1 cellular context compared by ENCODE assay signal in the genomic region with DNA sequence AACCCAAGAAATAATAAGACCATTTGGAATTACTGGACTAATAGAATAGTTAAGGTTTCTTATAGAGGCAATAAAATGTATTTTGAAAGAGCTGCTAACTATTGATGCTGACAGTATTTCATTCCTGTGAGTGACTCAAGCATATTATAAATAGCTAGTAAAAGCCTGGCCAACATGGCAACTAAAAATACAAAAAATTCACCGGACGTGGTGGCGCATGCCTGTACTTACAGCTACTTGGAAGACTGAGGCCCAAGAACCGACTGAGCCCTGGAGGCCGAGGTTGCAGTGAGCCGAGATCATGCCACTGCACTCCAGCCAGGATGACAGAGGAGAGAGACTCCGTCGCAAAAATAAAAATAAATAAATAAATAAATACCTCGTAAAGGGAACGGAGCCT.
TF ChIP-seq lines count a peak whose summit lies in the region.

No MANE protein-coding gene starts in this region.

TF ChIP-seq in IMR-90, 13 proteins besides CTCF, POLR2A, EP300 and RAD21:
- no peak for TF ChIP-seq RCOR1 (IDR thresholded peaks at IDR 0.05; ENCODE audit: insufficient replicate concordance, low read length)
